In genomic region chr2:218216336-218216673, GRCh38 we compare ENCODE assay signal across 6 cellular contexts. TPM values are rescaled to one million over a fixed set of nuclear protein-coding genes. Genes with fewer than 3 reads are reported as not detected.
A peak's percentile ranks its signal among the peaks of the same experiment; 100 is the strongest.
DNase-seq lines count a peak whose midpoint lies in the region; ATAC-seq and TF ChIP-seq lines count a peak whose summit lies in the region.

No MANE protein-coding gene starts in this region.

- H3K9me3 ChIP-seq in hepatocyte (ENCODE audit: low read depth), result no peaks in the 10 kb centered on the region

- H3K36me3 ChIP-seq in hepatocyte (replicated peaks; ENCODE audit: insufficient read depth, low read depth), result no peaks in the 10 kb centered on the region

- H3K79me2 ChIP-seq in hepatocyte, result peaks cover 46% of the 10 kb centered on the region

- peaks cover 26% of the 10 kb centered on the region for H3K4me1 ChIP-seq in hepatocyte (ENCODE audit: insufficient read depth)

- no peaks in the 10 kb centered on the region for H3K9me2 ChIP-seq in hepatocyte (replicated peaks; ENCODE audit: insufficient read depth)

- peak overlapping the region; percentile 63 for H2AFZ ChIP-seq in hepatocyte

- no peaks in the 10 kb centered on the region for H3K27me3 ChIP-seq in hepatocyte

- H4K20me1 ChIP-seq in hepatocyte (ENCODE audit: insufficient read depth, poor library complexity, severe bottlenecking), result peaks cover 31% of the 10 kb centered on the region

- no peak for TF ChIP-seq CTCF in hepatocyte (IDR thresholded peaks at IDR 0.05; ENCODE audit: poor library complexity)

- H3K4me3 ChIP-seq in hepatocyte, result peak overlapping the region; percentile 39

- no peak for DNase-seq in Right ventricle myocardium inferior (ENCODE audit: missing footprints)
- DNase-seq in cardiac septum (ENCODE audit: low spot score), result no peak
- no peak for DNase-seq in hepatocyte (ENCODE audit: low spot score)
- DNase-seq in NCI-H2107 (lab: John Stamatoyannopoulos, UW), result no peak
- no peak for DNase-seq in NCI-H345 (lab: John Stamatoyannopoulos, UW)

- intact Hi-C loops in Right ventricle myocardium inferior (cut with DNase I), result loop anchor here (5.0 kb wide), 1 partner anchor 41 kb away; no protein-coding TSS in a partner anchor
- intact Hi-C loops in cardiac septum (cut with DNase I), result no loop called here

- peak overlapping the region; percentile 75 for H3K4me2 ChIP-seq in hepatocyte

- peak overlapping the region; percentile 99 for H3K27ac ChIP-seq in hepatocyte

- ATAC-seq in Right ventricle myocardium inferior, result peak; percentile 1
- no peak for ATAC-seq in HG02571 (IDR thresholded peaks at IDR 0.05; ENCODE audit: unreplicated experiment)

- 66% methylated on average over 9 of the region's 9 CpGs for WGBS in hepatocyte (ENCODE audit: low lambda C conversion rate, missing lambda C conversion rate)

RNA-seq across cellular contexts. Expression of gene ARPC2, which starts 0.7 kb away (rescaled TPM):
- total RNA-seq in Right ventricle myocardium inferior (142 TPM), cardiac septum (172 TPM), hepatocyte (310 and 312 TPM in 2 replicates)
- 436 and 482 TPM in 2 replicates for polyA plus RNA-seq in hepatocyte

RNA-seq across cellular contexts. Expression of gene GPBAR1, which starts 44.5 kb away (rescaled TPM):
- total RNA-seq in Right ventricle myocardium inferior (2.0 TPM), cardiac septum (1.2 TPM), hepatocyte (6.1 and 10.9 TPM in 2 replicates)
- 23.4 and 25.6 TPM in 2 replicates for polyA plus RNA-seq in hepatocyte

RNA-seq across cellular contexts. Expression of gene CXCR1, which starts 49.5 kb away (rescaled TPM):
- total RNA-seq in Right ventricle myocardium inferior (1.1 TPM), cardiac septum (1.9 TPM), hepatocyte (not detected in 2 replicates)
- not detected in 2 replicates for polyA plus RNA-seq in hepatocyte

RNA-seq across cellular contexts. Expression of gene AAMP, which starts 53.6 kb away (rescaled TPM):
- 50.6 TPM for total RNA-seq in Right ventricle myocardium inferior
- total RNA-seq in cardiac septum, result 56.3 TPM
- 104 and 140 TPM in 2 replicates for total RNA-seq in hepatocyte
- 166 and 179 TPM in 2 replicates for polyA plus RNA-seq in hepatocyte

RNA-seq across cellular contexts. Expression of gene PNKD, which starts 54.0 kb away (rescaled TPM):
- 67.0 TPM for total RNA-seq in Right ventricle myocardium inferior
- 72.6 TPM for total RNA-seq in cardiac septum
- 48.7 and 56.3 TPM in 2 replicates for total RNA-seq in hepatocyte
- polyA plus RNA-seq in hepatocyte, result 140 and 145 TPM in 2 replicates
